ENCODE assay signal across 24 cellular contexts in the genomic region with DNA sequence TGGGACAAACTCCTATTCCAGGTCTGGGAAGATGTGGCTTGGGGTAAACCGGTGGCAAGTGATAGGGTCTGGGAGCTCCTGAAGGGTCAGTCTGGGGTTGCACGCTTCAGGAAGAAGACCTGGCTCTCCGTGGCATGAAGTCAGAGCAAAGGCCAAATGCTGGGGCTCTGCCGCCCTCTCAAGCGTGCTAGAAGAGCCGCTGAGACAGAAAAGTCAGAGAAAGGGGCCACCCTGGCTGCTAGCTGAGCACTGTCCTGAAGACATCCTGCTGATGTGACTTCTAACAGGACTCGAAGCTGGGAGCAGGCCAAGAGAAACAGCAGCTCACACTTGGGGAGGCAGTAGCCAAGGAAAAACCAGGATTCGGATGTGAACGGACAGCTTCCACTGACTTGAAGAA.
"Had no signal": no experiment of that assay in that cellular context is flagged by ENCODE, and none has a peak within 500 bp of the region (broad histone marks: within the 10 kb centered on the region; RNA-seq: fewer than 3 reads in every experiment).

No MANE protein-coding gene starts in this region.

- H3K4me3 ChIP-seq: gastroesophageal sphincter, heart left ventricle, left lung, neural progenitor cell, prostate gland, sigmoid colon, stomach, thyroid gland had no signal

- H3K27me3 ChIP-seq: foreskin keratinocyte, gastroesophageal sphincter, left lung, neural progenitor cell, sigmoid colon, stomach, thyroid gland had no signal

- DNase-seq: central memory CD4-positive, alpha-beta T cell; cortex of kidney; foreskin keratinocyte; heart left ventricle; hippocampal formation; islet precursor cell; kidney glomerular epithelial cell; left lung; mesendoderm; midbrain; naive thymus-derived CD4-positive, alpha-beta T cell; right cardiac atrium; sigmoid colon; stimulated activated CD4-positive, alpha-beta T cell treated with anti-CD3 and anti-CD28 coated beads, Interleukin-2, amount 100 ng/mL, for 24 hours; stimulated activated CD4-positive, alpha-beta T cell treated with anti-CD3 and anti-CD28 coated beads, Interleukin-4, amount 100 ng/mL, for 24 hours; stimulated activated naive CD4-positive, alpha-beta T cell treated with Interleukin-2 at 50 U/mL for 16 hours; stomach; thyroid gland had no signal

- H3K27ac Mint-ChIP-seq: naive thymus-derived CD4-positive, alpha-beta T cell; nephron; neural progenitor cell; stimulated activated effector memory CD8-positive, alpha-beta T cell treated with anti-CD3 and anti-CD28 coated beads, Interleukin-12 subunit alpha, Interleukin-12 subunit beta, amount 100 ng/mL, for 72 hours; type B pancreatic cell had no signal

- H3K9me3 Mint-ChIP-seq: nephron, neural progenitor cell, type B pancreatic cell had no signal

- H3K27ac ChIP-seq: foreskin keratinocyte, gastroesophageal sphincter, heart left ventricle, left lung, neural progenitor cell, prostate gland, sigmoid colon, stomach, thyroid gland had no signal

- H3K36me3 Mint-ChIP-seq: naive thymus-derived CD4-positive, alpha-beta T cell; neural progenitor cell; stimulated activated effector memory CD8-positive, alpha-beta T cell treated with anti-CD3 and anti-CD28 coated beads, Interleukin-12 subunit alpha, Interleukin-12 subunit beta, amount 100 ng/mL, for 72 hours; type B pancreatic cell had no signal

- H3K9me3 ChIP-seq: gastroesophageal sphincter, heart left ventricle, left lung, prostate gland, sigmoid colon, thyroid gland had no signal

- H3K4me1 ChIP-seq: foreskin keratinocyte, gastroesophageal sphincter, heart left ventricle, left lung, neural progenitor cell, prostate gland, sigmoid colon, stomach, thyroid gland had no signal

- H3K27me3 Mint-ChIP-seq: type B pancreatic cell had no signal

- H3K4me1 Mint-ChIP-seq: naive thymus-derived CD4-positive, alpha-beta T cell; stimulated activated effector memory CD8-positive, alpha-beta T cell treated with anti-CD3 and anti-CD28 coated beads, Interleukin-12 subunit alpha, Interleukin-12 subunit beta, amount 100 ng/mL, for 72 hours had no signal

- H3K36me3 ChIP-seq: gastroesophageal sphincter, heart left ventricle, left lung, neural progenitor cell, prostate gland, sigmoid colon, stomach, thyroid gland had no signal

- H3K4me3 Mint-ChIP-seq: naive thymus-derived CD4-positive, alpha-beta T cell; nephron; neural progenitor cell; stimulated activated effector memory CD8-positive, alpha-beta T cell treated with anti-CD3 and anti-CD28 coated beads, Interleukin-12 subunit alpha, Interleukin-12 subunit beta, amount 100 ng/mL, for 72 hours; type B pancreatic cell had no signal

- ATAC-seq: foreskin keratinocyte; gastroesophageal sphincter; heart left ventricle; left lung; naive thymus-derived CD4-positive, alpha-beta T cell; right cardiac atrium; stimulated activated effector memory CD8-positive, alpha-beta T cell treated with anti-CD3 and anti-CD28 coated beads, Interleukin-12 subunit alpha, Interleukin-12 subunit beta, amount 100 ng/mL, for 72 hours had no signal
